9 cellular contexts compared by ENCODE assay signal in the genomic region with DNA sequence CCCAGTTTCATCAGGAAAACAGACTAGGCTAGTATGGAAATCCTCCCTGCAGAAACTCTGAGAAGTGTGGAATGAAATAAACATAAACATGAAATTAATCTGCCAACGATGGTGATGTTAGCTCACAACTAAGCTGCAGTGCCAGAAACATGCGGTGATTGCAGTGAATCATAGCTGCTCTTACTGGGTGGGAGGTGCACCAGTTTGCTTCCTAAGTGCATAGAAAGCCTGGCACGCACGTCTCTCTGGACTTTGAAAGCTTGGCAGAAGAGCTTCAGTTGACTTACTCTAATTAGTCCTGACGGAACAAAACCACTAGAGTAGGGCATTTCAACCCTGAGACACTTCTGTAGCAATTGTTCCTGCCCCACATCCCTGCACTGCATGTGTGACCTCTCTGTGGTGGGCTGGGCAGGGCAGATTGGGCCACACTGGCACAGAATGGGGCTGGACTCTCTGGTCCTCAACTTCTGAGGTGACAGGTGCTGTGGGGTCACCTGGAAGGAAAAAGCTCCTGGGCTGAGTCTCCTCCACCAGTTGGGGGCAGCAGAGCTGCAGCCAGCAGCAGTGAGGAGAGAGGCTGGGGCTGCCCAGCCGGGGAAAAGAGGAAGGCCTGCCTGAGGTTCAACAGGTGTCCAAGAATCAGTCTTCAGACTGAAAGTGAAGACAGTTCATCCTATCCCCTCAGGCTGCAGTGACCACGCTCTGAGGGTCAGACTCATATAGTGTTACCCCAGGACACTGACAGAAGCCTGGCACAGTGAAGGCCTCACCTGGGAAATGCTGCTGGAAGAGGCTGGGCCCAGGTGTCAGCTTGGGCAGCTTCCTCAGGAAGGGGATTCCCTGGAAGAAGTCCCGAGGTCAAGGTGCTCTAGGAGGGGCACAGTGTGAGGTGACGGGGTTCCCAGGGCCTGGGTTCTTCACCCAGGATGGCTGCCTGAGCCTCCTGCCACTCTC. TPM values are rescaled to one million over a fixed set of nuclear protein-coding genes. Genes with fewer than 3 reads are reported as not detected.
DNase-seq lines count a peak whose midpoint lies in the region; ATAC-seq and TF ChIP-seq lines count a peak whose summit lies in the region.
"Had no signal": no experiment of that assay in that cellular context is flagged by ENCODE, and none has a peak within 500 bp of the region (broad histone marks: within the 10 kb centered on the region; RNA-seq: fewer than 3 reads in every experiment).

No MANE protein-coding gene starts in this region.

- H3K36me3 ChIP-seq in Peyer's patch, result no peaks in the 10 kb centered on the region

- TF ChIP-seq CTCF in GM12865 (IDR thresholded peaks at IDR 0.05; ENCODE audit: insufficient read depth, low read depth, low read length, missing control alignments) (peak; percentile 44), Peyer's patch (IDR thresholded peaks at IDR 0.05) (peak in 5 of 6 experiments; percentile 50 to 64 (median 57)), fibroblast of the aortic adventitia (IDR thresholded peaks at IDR 0.05; ENCODE audit: insufficient read depth, low read length) (peak; percentile 47), RWPE1 (conservative IDR thresholded peaks at IDR 0.05; ENCODE audit: low read depth) (no peak)

- TF ChIP-seq POLR2A in Peyer's patch (IDR thresholded peaks at IDR 0.05), result no peak

- H3K4me3 ChIP-seq in GM12865 (ENCODE audit: low read depth, low read length) (no peak overlapping the region), Peyer's patch (no peak overlapping the region), fibroblast of the aortic adventitia (ENCODE audit: low read depth, low read length) (no peak overlapping the region)

- no peaks in the 10 kb centered on the region for H3K36me3 Mint-ChIP-seq in stimulated activated naive B cell treated with anti-CD40 and anti-IgM and Interleukin-4, amounts not matched to agents 10 μg/mL and 1 μg/mL and 100 μg/mL, for 72 hours

- DNase-seq in Ammon's horn (ENCODE audit: low spot score) (peak; percentile 61), GM12865 (ENCODE audit: low read depth) (peak; percentile 59), Peyer's patch (peak; percentile 70 to 81 (median 72)), fibroblast of the aortic adventitia (ENCODE audit: low read depth) (peak; percentile 82), NCI-H2081 (lab: John Stamatoyannopoulos, UW) (no peak), RWPE1 (ENCODE audit: low spot score) (no peak)
- DNase-seq in stimulated activated naive B cell treated with anti-CD40 and anti-IgM and Interleukin-4, amounts not matched to agents 10 μg/mL and 1 μg/mL and 100 μg/mL, for 72 hours, result peak; percentile 46
- DNase-seq in stimulated activated naive CD4-positive, alpha-beta T cell treated with Interleukin-2 at 50 U/mL for 16 hours (lab: John Stamatoyannopoulos, UW), result no peak

- peaks cover 0 to 22% (median 14%) of the 10 kb centered on the region in 4 donors for H3K4me1 ChIP-seq in Peyer's patch

- peak; percentile 73 to 85 for ATAC-seq in stimulated activated naive B cell treated with anti-CD40 and anti-IgM and Interleukin-4, amounts not matched to agents 10 μg/mL and 1 μg/mL and 100 μg/mL, for 72 hours (replicated peaks)

- POLR2A ChIA-PET in RWPE1 (lab: Yijun Ruan, JAX; ENCODE audit: low non-redundant PET), result no interaction called here

- H3K9me3 ChIP-seq in Peyer's patch, result no peaks in the 10 kb centered on the region

- CTCF ChIA-PET in RWPE1 (lab: Yijun Ruan, JAX), result interaction anchor here (0.5 to 1.0 kb wide), 5 partner anchors 18 to 893 kb away, joined by 3 read pairs; no protein-coding TSS in a partner anchor

- H3K27ac ChIP-seq in Peyer's patch (peak overlapping the region in 1 of 4 donors; percentile 73), RWPE1 (no peak overlapping the region)

- no peaks in the 10 kb centered on the region for H3K27me3 Mint-ChIP-seq in stimulated activated naive B cell treated with anti-CD40 and anti-IgM and Interleukin-4, amounts not matched to agents 10 μg/mL and 1 μg/mL and 100 μg/mL, for 72 hours

- H3K27ac Mint-ChIP-seq in stimulated activated naive B cell treated with anti-CD40 and anti-IgM and Interleukin-4, amounts not matched to agents 10 μg/mL and 1 μg/mL and 100 μg/mL, for 72 hours, result peak overlapping the region; percentile 51

- no peaks in the 10 kb centered on the region for H3K27me3 ChIP-seq in Peyer's patch

- peaks cover 29 to 41% of the 10 kb centered on the region in 2 donors for H3K4me1 Mint-ChIP-seq in stimulated activated naive B cell treated with anti-CD40 and anti-IgM and Interleukin-4, amounts not matched to agents 10 μg/mL and 1 μg/mL and 100 μg/mL, for 72 hours

- H3K9me3 Mint-ChIP-seq in stimulated activated naive B cell treated with anti-CD40 and anti-IgM and Interleukin-4, amounts not matched to agents 10 μg/mL and 1 μg/mL and 100 μg/mL, for 72 hours, result no peaks in the 10 kb centered on the region

- H3K4me3 Mint-ChIP-seq in stimulated activated naive B cell treated with anti-CD40 and anti-IgM and Interleukin-4, amounts not matched to agents 10 μg/mL and 1 μg/mL and 100 μg/mL, for 72 hours, result no peak overlapping the region

RNA-seq across cellular contexts. Expression of gene GGTLC2, which starts 40.5 kb away (rescaled TPM):
- total RNA-seq in Peyer's patch (not detected), fibroblast of the aortic adventitia (ENCODE audit: low replicate concordance) (not detected in 2 replicates)
- total RNA-seq: temporal lobe had no signal

Comparison
In these comparisons a context has a peak if more than half of its experiments do, and no peak if none do; other contexts are left out.
1. DNase-seq: peak in Ammon's horn (single experiment), GM12865 (single experiment), Peyer's patch (3 of 3), fibroblast of the aortic adventitia (single experiment) and stimulated activated naive B cell treated with anti-CD40 and anti-IgM and Interleukin-4, amounts not matched to agents 10 μg/mL and 1 μg/mL and 100 μg/mL, for 72 hours (single experiment); none in NCI-H2081 (0 of 2), stimulated activated naive CD4-positive, alpha-beta T cell treated with Interleukin-2 at 50 U/mL for 16 hours (single experiment) and RWPE1 (single experiment).